In genomic region chr11:94776351-94777321, GRCh38 we compare ENCODE assay signal across 9 cellular contexts. TPM values are rescaled to one million over a fixed set of nuclear protein-coding genes. Genes with fewer than 3 reads are reported as not detected.
DNase-seq lines count a peak whose midpoint lies in the region; ATAC-seq and TF ChIP-seq lines count a peak whose summit lies in the region.
"Had no signal": no experiment of that assay in that cellular context is flagged by ENCODE, and none has a peak within 500 bp of the region (broad histone marks: within the 10 kb centered on the region; RNA-seq: fewer than 3 reads in every experiment).

No MANE protein-coding gene starts in this region.

- peaks cover 15% of the 10 kb centered on the region for H3F3A ChIP-seq in smooth muscle cell (ENCODE audit: low read depth)

- H3K4me2 ChIP-seq in smooth muscle cell = peak overlapping the region; percentile 67

- H3K4me1 Mint-ChIP-seq in stimulated activated naive CD8-positive, alpha-beta T cell treated with anti-CD3 and anti-CD28 coated beads, Interleukin-15, amount 100 ng/mL, for 72 hours = peaks cover 12% of the 10 kb centered on the region

- WGBS in smooth muscle cell (ENCODE audit: low lambda C conversion rate) = 37% methylated on average over 5 of the region's 5 CpGs
- WGBS in spleen, 5 donors = 36 to 41% (median 40%) methylated on average over 5 of the region's 5 CpGs

- H3K27ac Mint-ChIP-seq in stimulated activated naive CD8-positive, alpha-beta T cell treated with anti-CD3 and anti-CD28 coated beads, Interleukin-15, amount 100 ng/mL, for 72 hours = peak overlapping the region in 1 of 2 donors; percentile 4

- no peak overlapping the region for H2AFZ ChIP-seq in smooth muscle cell (ENCODE audit: low read depth)

- no peak overlapping the region for H3K4me3 Mint-ChIP-seq in stimulated activated naive CD8-positive, alpha-beta T cell treated with anti-CD3 and anti-CD28 coated beads, Interleukin-15, amount 100 ng/mL, for 72 hours
- H3K4me3 Mint-ChIP-seq: naive B cell had no signal

- H3K27me3 ChIP-seq in smooth muscle cell (ENCODE audit: low read depth) (no peaks in the 10 kb centered on the region), spleen (replicated peaks in 1 of 7) (no peaks in the 10 kb centered on the region)

- no peak for ATAC-seq in stimulated activated naive CD8-positive, alpha-beta T cell treated with anti-CD3 and anti-CD28 coated beads, Interleukin-15, amount 100 ng/mL, for 72 hours

- peaks cover 99% of the 10 kb centered on the region for H4K20me1 ChIP-seq in smooth muscle cell (ENCODE audit: low read depth)

- no peak for TF ChIP-seq POLR2A in spleen (IDR thresholded peaks at IDR 0.05)

- no peaks in the 10 kb centered on the region for H3K36me3 ChIP-seq in smooth muscle cell (ENCODE audit: low read depth)
- H3K36me3 ChIP-seq in spleen = no peaks in the 10 kb centered on the region

- peaks cover 100% of the 10 kb centered on the region for H3K79me2 ChIP-seq in smooth muscle cell (ENCODE audit: low read depth)

- H3K4me3 ChIP-seq in fibroblast of villous mesenchyme (ENCODE audit: low read depth, low read length) (no peak overlapping the region), smooth muscle cell (no peak overlapping the region), spleen (no peak overlapping the region)

- H3K27ac ChIP-seq in smooth muscle cell (ENCODE audit: low read depth) = peak overlapping the region; percentile 76
- peak overlapping the region in 2 of 8 donors; percentile 10 to 29 for H3K27ac ChIP-seq in spleen

- no peaks in the 10 kb centered on the region for H3K9me3 Mint-ChIP-seq in stimulated activated naive CD8-positive, alpha-beta T cell treated with anti-CD3 and anti-CD28 coated beads, Interleukin-15, amount 100 ng/mL, for 72 hours

- DNase-seq in NCI-H1417 (lab: John Stamatoyannopoulos, UW) (peak; percentile 58 to 84 (median 73)), NCI-H1417 treated with DMSO at 0.1 percent for 48 hours (lab: John Stamatoyannopoulos, UW) (no peak), NCI-H748 treated with DMSO at 0.1 percent for 48 hours (lab: John Stamatoyannopoulos, UW) (peak; percentile 82), fibroblast of villous mesenchyme (ENCODE audit: low read depth) (peak; percentile 80), smooth muscle cell (lab: John Stamatoyannopoulos, UW; ENCODE audit: unreplicated experiment) (no peak), spleen (no peak), T-helper 9 cell (no peak)
- DNase-seq in stimulated activated naive CD8-positive, alpha-beta T cell treated with anti-CD3 and anti-CD28 coated beads, Interleukin-15, amount 100 ng/mL, for 72 hours = no peak
- DNase-seq: naive B cell had no signal

- no peaks in the 10 kb centered on the region for H3K9me3 ChIP-seq in smooth muscle cell (replicated peaks; ENCODE audit: low read depth)
- no peaks in the 10 kb centered on the region for H3K9me3 ChIP-seq in spleen

- H3K4me1 ChIP-seq in smooth muscle cell (ENCODE audit: low read depth) = peaks cover 27% of the 10 kb centered on the region
- H3K4me1 ChIP-seq in spleen = peaks cover 7 to 50% (median 27%) of the 10 kb centered on the region in 6 donors

- intact Hi-C loops in spleen (cut with DNase I; ENCODE audit: low total_unique reads) = no loop called here

- peak overlapping the region; percentile 21 for H3K9ac ChIP-seq in smooth muscle cell (ENCODE audit: low read depth)

- H3K27me3 Mint-ChIP-seq in stimulated activated naive CD8-positive, alpha-beta T cell treated with anti-CD3 and anti-CD28 coated beads, Interleukin-15, amount 100 ng/mL, for 72 hours = peaks cover 31% of the 10 kb centered on the region

- TF ChIP-seq CTCF in fibroblast of villous mesenchyme (IDR thresholded peaks at IDR 0.05; ENCODE audit: insufficient read depth, low read depth, low read length) (no peak), smooth muscle cell (IDR thresholded peaks at IDR 0.05; ENCODE audit: borderline replicate concordance, insufficient read depth, poor library complexity, severe bottlenecking) (no peak), spleen (IDR thresholded peaks at IDR 0.05 in 8 of 11, conservative IDR thresholded peaks at IDR 0.05 in 3 of 11) (no peak)

RNA-seq across cellular contexts. Expression of gene AMOTL1, which starts 8.5 kb away (rescaled TPM):
- total RNA-seq in fibroblast of villous mesenchyme (25.9 and 27.7 TPM in 2 replicates), smooth muscle cell (61.0 and 63.5 TPM in 2 replicates), spleen (10 to 100 TPM; 24.8 to 43.9 (median 32.3) TPM)
- polyA plus RNA-seq in smooth muscle cell (23.4 and 23.8 TPM in 2 replicates), spleen (1 to 10 TPM; 1.4 to 4.8 (median 1.6) TPM)

Comparison
In these comparisons a context has a peak if more than half of its experiments do, and no peak if none do; other contexts are left out.
1. DNase-seq: peak in NCI-H1417 (3 of 3), NCI-H748 treated with DMSO at 0.1 percent for 48 hours (single experiment) and fibroblast of villous mesenchyme (single experiment); none in NCI-H1417 treated with DMSO at 0.1 percent for 48 hours (single experiment), smooth muscle cell (single experiment), stimulated activated naive CD8-positive, alpha-beta T cell treated with anti-CD3 and anti-CD28 coated beads, Interleukin-15, amount 100 ng/mL, for 72 hours (0 of 2), spleen (single experiment) and T-helper 9 cell (single experiment).